In genomic region chr11:36509265-36509664, GRCh38 we compare ENCODE assay signal across 8 cellular contexts. TPM values are rescaled to one million over a fixed set of nuclear protein-coding genes. Genes with fewer than 3 reads are reported as not detected.
DNase-seq lines count a peak whose midpoint lies in the region; ATAC-seq and TF ChIP-seq lines count a peak whose summit lies in the region.

No MANE protein-coding gene starts in this region.

- no peak for TF ChIP-seq POLR2A in gastrocnemius medialis (IDR thresholded peaks at IDR 0.05)

- peak overlapping the region; percentile 73 to 97 (median 86) for H3K4me3 ChIP-seq in gastrocnemius medialis

- no peaks in the 10 kb centered on the region for H3K9me3 ChIP-seq in gastrocnemius medialis

- no peak for TF ChIP-seq CTCF in gastrocnemius medialis (IDR thresholded peaks at IDR 0.05 in 4 of 5, conservative IDR thresholded peaks at IDR 0.05 in 1 of 5)

- H3K27ac ChIP-seq in gastrocnemius medialis = peak overlapping the region; percentile 88 to 94 (median 92)

- intact Hi-C loops in gastrocnemius medialis (cut with DNase I; ENCODE audit: low total_unique reads) = no loop called here

- DNase-seq in CD1c-positive myeloid dendritic cell (ENCODE audit: extremely low spot score) (peak; percentile 52), NCI-H345 treated with DMSO at 0.1 percent for 48 hours (lab: John Stamatoyannopoulos, UW; ENCODE audit: unreplicated experiment) (peak; percentile 4), amniotic stem cell (lab: John Stamatoyannopoulos, UW) (peak; percentile 39), hepatic stellate cell (ENCODE audit: low spot score) (peak; percentile 34), gastrocnemius medialis (peak in 1 of 2 donors; percentile 16), Ammon's horn (ENCODE audit: low spot score) (no peak)

- no peaks in the 10 kb centered on the region for H3K27me3 ChIP-seq in gastrocnemius medialis

- peaks cover 18 to 20% of the 10 kb centered on the region in 2 donors for H3K4me1 ChIP-seq in gastrocnemius medialis

- in situ Hi-C loops in gastrocnemius medialis (cut with MboI; ENCODE audit: low sequenced_read_pairs in 4 of 4) = loop anchor here in 1 of 4 donors (25.0 kb wide), 1 partner anchor 222 kb away; the partner anchor contains the start of genes COMMD9 and PRR5L

- H3K36me3 ChIP-seq in gastrocnemius medialis = no peaks in the 10 kb centered on the region

- ATAC-seq in GM19438 (IDR thresholded peaks at IDR 0.05; ENCODE audit: low read depth, unreplicated experiment) = peak; percentile 17
- ATAC-seq in gastrocnemius medialis = peak; percentile 48
- no peak for ATAC-seq in HG03521 (IDR thresholded peaks at IDR 0.05; ENCODE audit: unreplicated experiment)

RNA-seq across cellular contexts. Expression of gene TRAF6, which starts 0.8 kb away (rescaled TPM):
- 10 to 100 TPM in 3 of 4 donors, 1 to 10 TPM in 1; 9.8 to 14.4 (median 11.3) TPM for total RNA-seq in gastrocnemius medialis

RNA-seq across cellular contexts. Expression of gene RAG1, which starts 58.5 kb away (rescaled TPM):
- under 1 TPM; 0.24 to 0.66 (median 0.38) TPM for total RNA-seq in gastrocnemius medialis
